Comparison of ENCODE assay signal across 8 cellular contexts in the genomic region with DNA sequence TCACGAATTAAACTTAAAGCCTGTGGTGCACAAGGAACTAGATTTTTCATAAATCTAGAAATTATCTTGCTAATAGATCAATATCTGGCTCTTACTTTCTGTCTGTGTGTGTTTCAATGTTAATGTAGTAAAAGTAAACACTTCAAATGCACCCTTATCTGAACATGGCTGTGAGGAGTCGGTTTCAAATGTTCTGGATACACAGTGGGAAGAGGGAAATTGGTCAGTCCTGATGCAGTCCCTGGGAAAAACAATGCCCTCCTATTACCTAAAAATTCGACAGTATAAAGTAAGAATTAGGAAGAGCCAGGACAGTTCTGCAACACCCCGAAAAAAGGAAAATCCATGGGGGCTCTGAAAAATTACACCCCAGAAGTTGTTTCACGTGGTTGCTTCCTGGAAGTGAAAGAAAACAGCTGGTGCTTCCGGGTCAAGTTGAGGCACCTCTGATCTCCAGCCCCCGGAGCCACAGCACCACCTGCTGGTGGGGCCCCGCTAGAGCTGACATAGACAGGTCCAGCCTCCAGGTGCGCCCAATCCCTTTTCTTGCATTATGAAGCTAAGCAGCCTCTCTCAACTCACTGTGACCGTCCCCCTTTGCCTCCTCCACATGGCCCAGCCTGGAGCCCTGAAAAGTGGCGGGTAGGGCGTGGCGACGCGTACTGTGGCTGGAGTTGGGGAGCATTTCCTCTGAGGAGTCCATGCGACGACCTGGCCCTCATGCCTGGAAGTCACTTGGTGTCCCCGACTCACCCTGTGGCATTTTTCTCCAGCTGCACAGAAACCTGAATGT. TPM values are rescaled to one million over a fixed set of nuclear protein-coding genes. Genes with fewer than 3 reads are reported as not detected.
A peak's percentile ranks its signal among the peaks of the same experiment; 100 is the strongest.
DNase-seq lines count a peak whose midpoint lies in the region; ATAC-seq and TF ChIP-seq lines count a peak whose summit lies in the region.
"Had no signal": no experiment of that assay in that cellular context is flagged by ENCODE, and none has a peak within 500 bp of the region (broad histone marks: within the 10 kb centered on the region; RNA-seq: fewer than 3 reads in every experiment).

No MANE protein-coding gene starts in this region.

- no peak overlapping the region for H3K27ac ChIP-seq in KMS-11
- no peak overlapping the region for H3K27ac ChIP-seq in ascending aorta

- H3K4me3 Mint-ChIP-seq in activated CD4-positive, alpha-beta memory T cell treated with anti-CD3 and anti-CD28 coated beads, Interleukin-2, amount 10 ng/mL, durations not matched to agents 7 days and 5 days: no peak overlapping the region
- H3K4me3 Mint-ChIP-seq: T-helper 1 cell treated with Interleukin-12 subunit alpha and Interleukin-12 subunit beta and Interleukin-4 antibody, amounts not matched to agents 30 μg/mL and 1 μg/mL, for 36 hours had no signal

- ATAC-seq in left colon: peak; percentile 91
- no peak for ATAC-seq in GM21786 (IDR thresholded peaks at IDR 0.05; ENCODE audit: unreplicated experiment)

- H3K4me3 ChIP-seq in GM06990 (replicated peaks; ENCODE audit: low read depth, low read length) (no peak overlapping the region), KMS-11 (IDR thresholded peaks at IDR 0.05; ENCODE audit: insufficient read depth, low read depth, low read length) (no peak overlapping the region), ascending aorta (no peak overlapping the region)

- no peaks in the 10 kb centered on the region for H4K20me1 ChIP-seq in KMS-11 (ENCODE audit: insufficient read depth)

- H3K27ac Mint-ChIP-seq in activated CD4-positive, alpha-beta memory T cell treated with anti-CD3 and anti-CD28 coated beads, Interleukin-2, amount 10 ng/mL, durations not matched to agents 7 days and 5 days: no peak overlapping the region
- H3K27ac Mint-ChIP-seq: T-helper 1 cell treated with Interleukin-12 subunit alpha and Interleukin-12 subunit beta and Interleukin-4 antibody, amounts not matched to agents 30 μg/mL and 1 μg/mL, for 36 hours had no signal

- no peaks in the 10 kb centered on the region for H3K9me3 Mint-ChIP-seq in activated CD4-positive, alpha-beta memory T cell treated with anti-CD3 and anti-CD28 coated beads, Interleukin-2, amount 10 ng/mL, durations not matched to agents 7 days and 5 days

- no peak overlapping the region for H3K9ac ChIP-seq in KMS-11

- peaks cover 2% of the 10 kb centered on the region for H3K4me1 Mint-ChIP-seq in activated CD4-positive, alpha-beta memory T cell treated with anti-CD3 and anti-CD28 coated beads, Interleukin-2, amount 10 ng/mL, durations not matched to agents 7 days and 5 days

- no peaks in the 10 kb centered on the region for H3K36me3 Mint-ChIP-seq in activated CD4-positive, alpha-beta memory T cell treated with anti-CD3 and anti-CD28 coated beads, Interleukin-2, amount 10 ng/mL, durations not matched to agents 7 days and 5 days (ENCODE audit: low read depth)

- intact Hi-C loops in left colon (cut with DNase I, micrococcal nuclease) (no loop called here), ascending aorta (cut with DNase I) (no loop called here)

- peaks cover 47% of the 10 kb centered on the region for H3K27me3 Mint-ChIP-seq in activated CD4-positive, alpha-beta memory T cell treated with anti-CD3 and anti-CD28 coated beads, Interleukin-2, amount 10 ng/mL, durations not matched to agents 7 days and 5 days

- peak; percentile 48 for DNase-seq in GM06990 (ENCODE audit: extremely low read depth, insufficient read length)
- peak; percentile 61 for DNase-seq in activated CD4-positive, alpha-beta memory T cell treated with anti-CD3 and anti-CD28 coated beads, Interleukin-2, amount 10 ng/mL, durations not matched to agents 7 days and 5 days
- DNase-seq in left colon: peak; percentile 57 to 77
- no peak for DNase-seq in islet precursor cell
- no peak for DNase-seq in ascending aorta (ENCODE audit: low spot score in 2 of 2)

- no peaks in the 10 kb centered on the region for H3K27me3 ChIP-seq in GM06990 (replicated peaks; ENCODE audit: control insufficient read depth, insufficient read depth, low read length)
- no peaks in the 10 kb centered on the region for H3K27me3 ChIP-seq in KMS-11 (ENCODE audit: insufficient read depth, low read depth)
- H3K27me3 ChIP-seq in ascending aorta: no peaks in the 10 kb centered on the region

- peak overlapping the region; percentile 11; the same call in 1 of the 2 replicates for H2AFZ ChIP-seq in KMS-11 (ENCODE audit: low read depth)

- CTCF ChIA-PET in activated CD4-positive, alpha-beta memory T cell treated with anti-CD3 and anti-CD28 coated beads, Interleukin-2, amount 10 ng/mL, durations not matched to agents 7 days and 5 days (lab: Charles Lee): interaction anchor here (0.6 to 1.4 kb wide), 4 partner anchors 24 to 542 kb away, joined by 3 to 4 read pairs (median 3); a partner anchor contains a TSS

- no peaks in the 10 kb centered on the region for H3K9me3 ChIP-seq in ascending aorta

- H3K4me1 ChIP-seq in KMS-11 (ENCODE audit: low read depth, poor library complexity, severe bottlenecking): no peaks in the 10 kb centered on the region
- no peaks in the 10 kb centered on the region for H3K4me1 ChIP-seq in ascending aorta

- H3K79me2 ChIP-seq in KMS-11 (ENCODE audit: insufficient read depth, low read depth): no peaks in the 10 kb centered on the region

- TF ChIP-seq CTCF in GM06990 (IDR thresholded peaks at IDR 0.05; ENCODE audit: insufficient read depth, low read length, poor library complexity, severe bottlenecking): peak; percentile 79
- TF ChIP-seq CTCF in KMS-11 (conservative IDR thresholded peaks at IDR 0.05; ENCODE audit: low read depth, low read length): peak; percentile 67
- TF ChIP-seq CTCF in ascending aorta (IDR thresholded peaks at IDR 0.05): no peak

- H3K36me3 ChIP-seq in GM06990 (ENCODE audit: control insufficient read depth, insufficient read depth, low read length): no peaks in the 10 kb centered on the region
- H3K36me3 ChIP-seq in KMS-11 (ENCODE audit: insufficient read depth): no peaks in the 10 kb centered on the region
- H3K36me3 ChIP-seq in ascending aorta: no peaks in the 10 kb centered on the region

- no peak overlapping the region for H3K4me2 ChIP-seq in KMS-11

- POLR2A ChIA-PET in activated CD4-positive, alpha-beta memory T cell treated with anti-CD3 and anti-CD28 coated beads, Interleukin-2, amount 10 ng/mL, durations not matched to agents 7 days and 5 days (lab: Charles Lee): no interaction called here

RNA-seq across cellular contexts. Expression of a gene that starts 8.3 kb away (rescaled TPM):
- not detected for total RNA-seq in activated CD4-positive, alpha-beta memory T cell treated with anti-CD3 and anti-CD28 coated beads, Interleukin-2, amount 10 ng/mL, durations not matched to agents 7 days and 5 days
- total RNA-seq in left colon: not detected
- not detected for total RNA-seq in ascending aorta

RNA-seq across cellular contexts. Expression of a gene that starts 22.6 kb away (rescaled TPM):
- total RNA-seq in activated CD4-positive, alpha-beta memory T cell treated with anti-CD3 and anti-CD28 coated beads, Interleukin-2, amount 10 ng/mL, durations not matched to agents 7 days and 5 days: not detected
- total RNA-seq in left colon: under 1 TPM; 0.14 to 0.21 TPM
- total RNA-seq in ascending aorta: not detected

RNA-seq across cellular contexts. Expression of a gene that starts 24.9 kb away (rescaled TPM):
- total RNA-seq in activated CD4-positive, alpha-beta memory T cell treated with anti-CD3 and anti-CD28 coated beads, Interleukin-2, amount 10 ng/mL, durations not matched to agents 7 days and 5 days: under 1 TPM; 0.40 to 0.45 TPM
- total RNA-seq in left colon (100 to 1,000 TPM in 1 of 2 donors, 10 to 100 TPM in 1; 47.4 to 204 TPM), ascending aorta (223 TPM)

RNA-seq across cellular contexts. Expression of a gene that starts 54.8 kb away (rescaled TPM):
- not detected for total RNA-seq in activated CD4-positive, alpha-beta memory T cell treated with anti-CD3 and anti-CD28 coated beads, Interleukin-2, amount 10 ng/mL, durations not matched to agents 7 days and 5 days
- total RNA-seq in left colon (100 to 1,000 TPM; 108 to 979 TPM), ascending aorta (not detected)

Comparison
In these comparisons a context has a peak if more than half of its experiments do, and no peak if none do; other contexts are left out.
1. DNase-seq: peak in GM06990 (single experiment), activated CD4-positive, alpha-beta memory T cell treated with anti-CD3 and anti-CD28 coated beads, Interleukin-2, amount 10 ng/mL, durations not matched to agents 7 days and 5 days (single experiment) and left colon (2 of 2); none in islet precursor cell (single experiment) and ascending aorta (0 of 2).
2. CTCF ChIP-seq: peak in GM06990 (single experiment) and KMS-11 (single experiment); none in ascending aorta (0 of 3).
3. RNA of a gene that starts 24.9 kb away (total RNA-seq): 223 TPM in ascending aorta (single experiment) and 47.4 to 204 TPM in left colon; 0.40 to 0.45 TPM in activated CD4-positive, alpha-beta memory T cell treated with anti-CD3 and anti-CD28 coated beads, Interleukin-2, amount 10 ng/mL, durations not matched to agents 7 days and 5 days; every median in the first group is over 10 times any median in the second.